14 cellular contexts compared by ENCODE assay signal in the genomic region with DNA sequence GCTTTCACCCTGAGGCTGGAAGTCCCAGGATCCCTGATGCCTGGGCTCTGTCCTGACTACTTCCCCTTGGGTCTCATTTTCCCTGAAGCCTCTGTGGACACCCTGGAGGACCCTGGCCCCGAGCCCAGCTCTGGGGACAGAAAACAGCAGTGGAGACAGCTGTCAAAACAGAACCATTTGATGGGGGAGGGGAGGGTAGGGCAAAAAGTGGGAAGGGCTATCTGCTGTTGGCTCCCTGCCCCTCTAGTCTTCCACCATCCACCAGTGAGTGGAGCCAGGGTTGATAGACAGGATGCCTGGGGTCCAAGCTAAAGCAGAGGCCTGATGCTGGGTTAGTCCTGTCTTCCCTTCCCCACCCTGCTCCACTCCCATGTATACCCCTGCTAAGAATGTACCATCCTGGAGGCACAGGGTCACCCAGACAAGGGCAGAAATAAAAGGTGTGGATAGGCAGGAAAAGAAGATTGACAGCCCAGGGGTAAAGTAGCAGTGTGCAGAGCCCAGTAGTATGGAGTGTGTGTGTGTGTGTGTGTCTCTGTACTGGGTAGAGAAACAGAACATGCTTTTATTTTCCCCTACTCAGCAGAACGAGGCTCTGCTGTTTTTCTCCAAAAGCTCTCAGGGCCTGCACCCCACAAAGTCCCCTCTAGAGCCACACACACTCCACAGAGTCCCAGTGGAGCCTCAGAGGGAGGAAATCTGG. TPM values are rescaled to one million over a fixed set of nuclear protein-coding genes. Genes with fewer than 3 reads are reported as not detected.
DNase-seq lines count a peak whose midpoint lies in the region; ATAC-seq and TF ChIP-seq lines count a peak whose summit lies in the region.
"Had no signal": no experiment of that assay in that cellular context is flagged by ENCODE, and none has a peak within 500 bp of the region (broad histone marks: within the 10 kb centered on the region; RNA-seq: fewer than 3 reads in every experiment).

No MANE protein-coding gene starts in this region.

- no peak for ATAC-seq in stimulated activated effector memory CD8-positive, alpha-beta T cell treated with anti-CD3 and anti-CD28 coated beads, Interleukin-12 subunit alpha, Interleukin-12 subunit beta, amount 100 ng/mL, for 72 hours
- ATAC-seq: left lobe of liver had no signal

- 44 to 50% methylated on average over 2 of the region's 2 CpGs for WGBS in esophagus, 2 donors

- peak overlapping the region; percentile 64 for H3K27ac Mint-ChIP-seq in stimulated activated effector memory CD8-positive, alpha-beta T cell treated with anti-CD3 and anti-CD28 coated beads, Interleukin-12 subunit alpha, Interleukin-12 subunit beta, amount 100 ng/mL, for 72 hours

- H3K27me3 ChIP-seq in esophagus (ENCODE audit: control insufficient read depth in 1 of 2, insufficient read depth in 2 of 2, low read length in 2 of 2): no peaks in the 10 kb centered on the region
- H3K27me3 ChIP-seq: ovary, SJSA1 had no signal

- H3K4me3 ChIP-seq in HEK293 (ENCODE audit: low read depth, low read length): no peak overlapping the region
- no peak overlapping the region for H3K4me3 ChIP-seq in esophagus (ENCODE audit: low read depth in 1 of 2, low read length in 2 of 2)
- H3K4me3 ChIP-seq: ovary, SJSA1 had no signal

- H3K4me1 ChIP-seq in HEK293 (ENCODE audit: control insufficient read depth, insufficient read depth, low read length): peaks cover 19% of the 10 kb centered on the region
- peaks cover 7 to 20% of the 10 kb centered on the region in 2 donors for H3K4me1 ChIP-seq in esophagus (ENCODE audit: control insufficient read depth in 2 of 2, insufficient read depth in 2 of 2, low read length in 1 of 2)

- H3K9me3 ChIP-seq in HEK293 (ENCODE audit: control insufficient read depth, insufficient read depth, low read depth, low read length) (no peaks in the 10 kb centered on the region), esophagus (ENCODE audit: control insufficient read depth in 2 of 2, insufficient read depth in 1 of 2, low read depth in 1 of 2, low read length in 1 of 2) (no peaks in the 10 kb centered on the region)
- H3K9me3 ChIP-seq: ovary, SJSA1 had no signal

- H3K9me3 Mint-ChIP-seq in stimulated activated effector memory CD8-positive, alpha-beta T cell treated with anti-CD3 and anti-CD28 coated beads, Interleukin-12 subunit alpha, Interleukin-12 subunit beta, amount 100 ng/mL, for 72 hours: no peaks in the 10 kb centered on the region

- H3K27ac ChIP-seq in HEK293 (ENCODE audit: extremely low read depth, low read depth, low read length) (peak overlapping the region; percentile 30; the same call in 1 of the 2 replicates), esophagus (ENCODE audit: low read depth in 2 of 2, low read length in 1 of 2) (peak overlapping the region; percentile 77 to 95)
- H3K27ac ChIP-seq: ovary, SJSA1 had no signal

- POLR2A ChIA-PET in HEK293 (lab: Yijun Ruan, JAX): interaction anchor here (0.7 kb wide), 1 partner anchor 13 kb away, joined by 3 read pairs; no protein-coding TSS in a partner anchor

- DNase-seq in NCI-H748 treated with DMSO at 0.1 percent for 48 hours (lab: John Stamatoyannopoulos, UW): peak; percentile 24
- DNase-seq in stimulated activated effector memory CD8-positive, alpha-beta T cell treated with anti-CD3 and anti-CD28 coated beads, Interleukin-12 subunit alpha, Interleukin-12 subunit beta, amount 100 ng/mL, for 72 hours (ENCODE audit: low spot score in 2 of 2): no peak
- DNase-seq in midbrain (lab: John Stamatoyannopoulos, UW): no peak
- DNase-seq in SIG-M5 (lab: John Stamatoyannopoulos, UW): no peak
- no peak for DNase-seq in MV-4-11 (lab: John Stamatoyannopoulos, UW)
- DNase-seq: activated CD4-positive, CD25-positive, alpha-beta regulatory T cell; DMS79 treated with DMSO at 0.1 percent for 48 hours; NCI-H1930; trophoblast cell had no signal

- CTCF ChIA-PET in HEK293 (lab: Yijun Ruan, JAX): interaction anchor here (0.9 to 5.1 kb wide), 5 partner anchors 12 to 160 kb away, joined by 3 to 36 read pairs (median 6); no protein-coding TSS in a partner anchor

- H3K4me1 Mint-ChIP-seq in stimulated activated effector memory CD8-positive, alpha-beta T cell treated with anti-CD3 and anti-CD28 coated beads, Interleukin-12 subunit alpha, Interleukin-12 subunit beta, amount 100 ng/mL, for 72 hours: peaks cover 31% of the 10 kb centered on the region

- H3K4me3 Mint-ChIP-seq in stimulated activated effector memory CD8-positive, alpha-beta T cell treated with anti-CD3 and anti-CD28 coated beads, Interleukin-12 subunit alpha, Interleukin-12 subunit beta, amount 100 ng/mL, for 72 hours: no peak overlapping the region

- peaks cover 5% of the 10 kb centered on the region for H3K36me3 Mint-ChIP-seq in stimulated activated effector memory CD8-positive, alpha-beta T cell treated with anti-CD3 and anti-CD28 coated beads, Interleukin-12 subunit alpha, Interleukin-12 subunit beta, amount 100 ng/mL, for 72 hours

- no peak for TF ChIP-seq CTCF in HEK293 (tag by site-specific recombination; IDR thresholded peaks at IDR 0.05)

- H3K36me3 ChIP-seq in HEK293 (ENCODE audit: control insufficient read depth in 2 of 2, insufficient read depth in 1 of 2, low read length in 2 of 2) (peaks cover 0 to 80% of the 10 kb centered on the region in 2 experiments; a peak in 1 of 3 replicates), esophagus (ENCODE audit: control insufficient read depth in 2 of 2, insufficient read depth in 2 of 2, low read length in 1 of 2) (peaks cover 0 to 24% of the 10 kb centered on the region in 2 donors)
- H3K36me3 ChIP-seq: ovary, SJSA1 had no signal

TF ChIP-seq in HEK293, 187 proteins besides CTCF, POLR2A, EP300 and RAD21:
- peak; percentile 46; the same call in 1 of the 2 replicates for TF ChIP-seq ZNF341 (tag by site-specific recombination; IDR thresholded peaks at IDR 0.05; ENCODE audit: low read depth)
- TF ChIP-seq OVOL3 (tag by site-specific recombination; IDR thresholded peaks at IDR 0.05): no peak
- no peak for TF ChIP-seq ZFP3 (tag by site-specific recombination; IDR thresholded peaks at IDR 0.05; ENCODE audit: low read depth)
- no peak for TF ChIP-seq ZNF114 (tag by site-specific recombination; IDR thresholded peaks at IDR 0.05)
- TF ChIP-seq ZIC2 (tag by site-specific recombination; IDR thresholded peaks at IDR 0.05): peak; percentile 1; the same call in 1 of the 2 replicates
- peak; percentile 43; the same call in 1 of the 2 replicates for TF ChIP-seq KLF1 (tag by site-specific recombination; IDR thresholded peaks at IDR 0.05)
- TF ChIP-seq SP2 (tag by site-specific recombination; IDR thresholded peaks at IDR 0.05): peak; percentile 18; the same call in 1 of the 2 replicates
- TF ChIP-seq IKZF3 (tag by site-specific recombination; IDR thresholded peaks at IDR 0.05): peak; percentile 21; the same call in 1 of the 2 replicates
- TF ChIP-seq, protein P1, sequence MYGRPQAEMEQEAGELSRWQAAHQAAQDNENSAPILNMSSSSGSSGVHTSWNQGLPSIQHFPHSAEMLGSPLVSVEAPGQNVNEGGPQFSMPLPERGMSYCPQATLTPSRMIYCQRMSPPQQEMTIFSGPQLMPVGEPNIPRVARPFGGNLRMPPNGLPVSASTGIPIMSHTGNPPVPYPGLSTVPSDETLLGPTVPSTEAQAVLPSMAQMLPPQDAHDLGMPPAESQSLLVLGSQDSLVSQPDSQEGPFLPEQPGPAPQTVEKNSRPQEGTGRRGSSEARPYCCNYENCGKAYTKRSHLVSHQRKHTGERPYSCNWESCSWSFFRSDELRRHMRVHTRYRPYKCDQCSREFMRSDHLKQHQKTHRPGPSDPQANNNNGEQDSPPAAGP (tag by site-specific recombination; IDR thresholded peaks at IDR 0.05): 0 out of 2 replicates have a peak, but pooled peaks have one; percentile 35
- TF ChIP-seq GLI2 (tag by site-specific recombination; IDR thresholded peaks at IDR 0.05; ENCODE audit: borderline replicate concordance, low read depth): no peak
- no peak for TF ChIP-seq ZNF391 (tag by site-specific recombination; IDR thresholded peaks at IDR 0.05; ENCODE audit: borderline replicate concordance, low read depth)
- TF ChIP-seq, protein P2, sequence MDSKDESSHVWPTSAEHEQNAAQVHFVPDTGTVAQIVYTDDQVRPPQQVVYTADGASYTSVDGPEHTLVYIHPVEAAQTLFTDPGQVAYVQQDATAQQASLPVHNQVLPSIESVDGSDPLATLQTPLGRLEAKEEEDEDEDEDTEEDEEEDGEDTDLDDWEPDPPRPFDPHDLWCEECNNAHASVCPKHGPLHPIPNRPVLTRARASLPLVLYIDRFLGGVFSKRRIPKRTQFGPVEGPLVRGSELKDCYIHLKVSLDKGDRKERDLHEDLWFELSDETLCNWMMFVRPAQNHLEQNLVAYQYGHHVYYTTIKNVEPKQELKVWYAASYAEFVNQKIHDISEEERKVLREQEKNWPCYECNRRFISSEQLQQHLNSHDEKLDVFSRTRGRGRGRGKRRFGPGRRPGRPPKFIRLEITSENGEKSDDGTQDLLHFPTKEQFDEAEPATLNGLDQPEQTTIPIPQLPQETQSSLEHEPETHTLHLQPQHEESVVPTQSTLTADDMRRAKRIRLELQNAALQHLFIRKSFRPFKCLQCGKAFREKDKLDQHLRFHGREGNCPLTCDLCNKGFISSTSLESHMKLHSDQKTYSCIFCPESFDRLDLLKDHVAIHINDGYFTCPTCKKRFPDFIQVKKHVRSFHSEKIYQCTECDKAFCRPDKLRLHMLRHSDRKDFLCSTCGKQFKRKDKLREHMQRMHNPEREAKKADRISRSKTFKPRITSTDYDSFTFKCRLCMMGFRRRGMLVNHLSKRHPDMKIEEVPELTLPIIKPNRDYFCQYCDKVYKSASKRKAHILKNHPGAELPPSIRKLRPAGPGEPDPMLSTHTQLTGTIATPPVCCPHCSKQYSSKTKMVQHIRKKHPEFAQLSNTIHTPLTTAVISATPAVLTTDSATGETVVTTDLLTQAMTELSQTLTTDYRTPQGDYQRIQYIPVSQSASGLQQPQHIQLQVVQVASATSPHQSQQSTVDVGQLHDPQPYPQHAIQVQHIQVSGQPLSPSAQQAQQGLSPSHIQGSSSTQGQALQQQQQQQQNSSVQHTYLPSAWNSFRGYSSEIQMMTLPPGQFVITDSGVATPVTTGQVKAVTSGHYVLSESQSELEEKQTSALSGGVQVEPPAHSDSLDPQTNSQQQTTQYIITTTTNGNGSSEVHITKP (tag by site-specific recombination; IDR thresholded peaks at IDR 0.05): peak; percentile 87
- no peak for TF ChIP-seq KLF10 (tag by site-specific recombination; IDR thresholded peaks at IDR 0.05)
- TF ChIP-seq GLIS1 (tag by site-specific recombination; IDR thresholded peaks at IDR 0.05): peak; percentile 57

RNA-seq across cellular contexts. Expression of a gene that starts 9.8 kb away (rescaled TPM):
- polyA plus RNA-seq in esophagus: 10 to 100 TPM; 44.6 to 49.9 TPM

RNA-seq across cellular contexts. Expression of a gene that starts 10.4 kb away (rescaled TPM):
- under 1 TPM; 0.29 TPM for polyA plus RNA-seq in esophagus

RNA-seq across cellular contexts. Expression of a gene that starts 44.4 kb away (rescaled TPM):
- polyA plus RNA-seq in esophagus: 10 to 100 TPM; 20.0 to 42.8 TPM

RNA-seq across cellular contexts. Expression of a gene that starts 49.8 kb away (rescaled TPM):
- 10 to 100 TPM; 48.8 to 85.0 TPM for polyA plus RNA-seq in esophagus
